ENCODE assay signal across 27 cellular contexts in the genomic region with DNA sequence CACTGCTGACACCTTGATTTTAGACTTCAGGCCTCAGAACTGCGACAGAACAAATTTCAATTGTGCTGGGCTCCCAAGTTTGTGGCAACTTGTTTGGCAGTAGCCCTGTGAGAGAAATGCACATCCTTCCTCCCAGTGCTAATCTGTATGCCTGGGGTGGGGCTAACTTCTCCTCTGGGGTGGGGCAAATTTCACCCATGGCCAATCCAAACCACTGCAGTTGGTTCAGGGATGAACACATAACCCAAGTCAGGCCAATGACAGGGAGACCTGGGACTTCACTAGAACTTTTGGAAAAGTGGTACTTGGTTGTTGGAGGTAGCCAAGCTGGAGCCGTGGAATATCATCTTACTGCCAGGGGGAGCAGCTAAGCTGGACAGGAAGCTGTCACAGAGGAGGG. TPM values are rescaled to one million over a fixed set of nuclear protein-coding genes. Genes with fewer than 3 reads are reported as not detected.
"Had no signal": no experiment of that assay in that cellular context is flagged by ENCODE, and none has a peak within 500 bp of the region (broad histone marks: within the 10 kb centered on the region; RNA-seq: fewer than 3 reads in every experiment).

No MANE protein-coding gene starts in this region.

- H3K36me3 Mint-ChIP-seq: IgD-negative memory B cell, T-cell had no signal

- H3K27ac Mint-ChIP-seq: IgD-negative memory B cell, T-cell had no signal

- H3K36me3 ChIP-seq: SJSA1 had no signal

- H3K9ac ChIP-seq: SK-N-SH had no signal

- H3K27me3 ChIP-seq: SJSA1 had no signal

- H3K27ac ChIP-seq: SJSA1 had no signal

- H3K9me3 ChIP-seq: SJSA1, SK-N-SH had no signal

- H3K4me1 Mint-ChIP-seq: IgD-negative memory B cell, T-cell had no signal

- H3K9me2 ChIP-seq: SK-N-SH had no signal

- H3K4me1 ChIP-seq: SJSA1 had no signal

- H3K4me3 Mint-ChIP-seq: IgD-negative memory B cell, T-cell had no signal

- H3K4me3 ChIP-seq: SJSA1 had no signal

- H3K4me2 ChIP-seq: SK-N-SH had no signal

- DNase-seq: KBM-7, MV-4-11, NCI-H1048, NCI-H1105, NCI-H1417, NCI-H1436 treated with DMSO at 0.1 percent for 48 hours, NCI-H1694, NCI-H187 treated with DMSO at 0.1 percent for 48 hours, NCI-H2029 treated with DMSO at 0.1 percent for 48 hours, NCI-H2227 treated with DMSO at 0.1 percent for 48 hours, NCI-H446, NCI-H510A, NCI-H524 treated with DMSO at 0.1 percent for 48 hours, NCI-H69, NCI-H774, Right ventricle myocardium superior, RPMI8226, SIG-M5, SK-N-SH, SW 1271, T-cell had no signal

- ATAC-seq: HepG2, T-cell had no signal

- FAIRE-seq: HepG2, RCC 7860 had no signal

RNA-seq across cellular contexts. Expression of a gene that starts 56.3 kb away (rescaled TPM):
- total RNA-seq: HT1080, MCF 10A, SJSA1 had no signal
- polyA plus RNA-seq: IgD-negative memory B cell had no signal
